1 cellular context compared by ENCODE assay signal in the genomic region with DNA sequence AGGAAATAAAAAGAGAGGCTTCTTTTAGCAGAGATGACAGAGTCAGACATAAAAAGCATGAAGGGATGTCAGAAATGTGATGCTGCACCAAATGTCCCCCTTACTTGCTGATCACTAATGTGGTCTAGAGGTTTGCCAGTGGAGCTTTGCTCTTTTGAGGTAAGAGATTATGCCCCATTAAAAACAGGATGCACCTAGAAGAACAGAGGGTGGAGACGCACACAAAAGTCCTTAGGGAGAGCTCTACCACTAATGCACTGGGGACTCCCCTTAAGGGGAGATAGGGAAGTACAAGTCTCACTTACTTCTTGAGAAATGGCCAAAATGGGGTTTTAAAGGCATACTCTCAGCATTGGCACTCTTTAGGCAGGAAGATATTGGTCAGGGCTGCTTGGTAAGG.
TF ChIP-seq lines count a peak whose summit lies in the region.

No MANE protein-coding gene starts in this region.

TF ChIP-seq in GM23338, 12 proteins besides CTCF, POLR2A, EP300 and RAD21:
- no peak for TF ChIP-seq POLR2AphosphoS5 (IDR thresholded peaks at IDR 0.05; ENCODE audit: low read depth)
- TF ChIP-seq, protein P1, sequence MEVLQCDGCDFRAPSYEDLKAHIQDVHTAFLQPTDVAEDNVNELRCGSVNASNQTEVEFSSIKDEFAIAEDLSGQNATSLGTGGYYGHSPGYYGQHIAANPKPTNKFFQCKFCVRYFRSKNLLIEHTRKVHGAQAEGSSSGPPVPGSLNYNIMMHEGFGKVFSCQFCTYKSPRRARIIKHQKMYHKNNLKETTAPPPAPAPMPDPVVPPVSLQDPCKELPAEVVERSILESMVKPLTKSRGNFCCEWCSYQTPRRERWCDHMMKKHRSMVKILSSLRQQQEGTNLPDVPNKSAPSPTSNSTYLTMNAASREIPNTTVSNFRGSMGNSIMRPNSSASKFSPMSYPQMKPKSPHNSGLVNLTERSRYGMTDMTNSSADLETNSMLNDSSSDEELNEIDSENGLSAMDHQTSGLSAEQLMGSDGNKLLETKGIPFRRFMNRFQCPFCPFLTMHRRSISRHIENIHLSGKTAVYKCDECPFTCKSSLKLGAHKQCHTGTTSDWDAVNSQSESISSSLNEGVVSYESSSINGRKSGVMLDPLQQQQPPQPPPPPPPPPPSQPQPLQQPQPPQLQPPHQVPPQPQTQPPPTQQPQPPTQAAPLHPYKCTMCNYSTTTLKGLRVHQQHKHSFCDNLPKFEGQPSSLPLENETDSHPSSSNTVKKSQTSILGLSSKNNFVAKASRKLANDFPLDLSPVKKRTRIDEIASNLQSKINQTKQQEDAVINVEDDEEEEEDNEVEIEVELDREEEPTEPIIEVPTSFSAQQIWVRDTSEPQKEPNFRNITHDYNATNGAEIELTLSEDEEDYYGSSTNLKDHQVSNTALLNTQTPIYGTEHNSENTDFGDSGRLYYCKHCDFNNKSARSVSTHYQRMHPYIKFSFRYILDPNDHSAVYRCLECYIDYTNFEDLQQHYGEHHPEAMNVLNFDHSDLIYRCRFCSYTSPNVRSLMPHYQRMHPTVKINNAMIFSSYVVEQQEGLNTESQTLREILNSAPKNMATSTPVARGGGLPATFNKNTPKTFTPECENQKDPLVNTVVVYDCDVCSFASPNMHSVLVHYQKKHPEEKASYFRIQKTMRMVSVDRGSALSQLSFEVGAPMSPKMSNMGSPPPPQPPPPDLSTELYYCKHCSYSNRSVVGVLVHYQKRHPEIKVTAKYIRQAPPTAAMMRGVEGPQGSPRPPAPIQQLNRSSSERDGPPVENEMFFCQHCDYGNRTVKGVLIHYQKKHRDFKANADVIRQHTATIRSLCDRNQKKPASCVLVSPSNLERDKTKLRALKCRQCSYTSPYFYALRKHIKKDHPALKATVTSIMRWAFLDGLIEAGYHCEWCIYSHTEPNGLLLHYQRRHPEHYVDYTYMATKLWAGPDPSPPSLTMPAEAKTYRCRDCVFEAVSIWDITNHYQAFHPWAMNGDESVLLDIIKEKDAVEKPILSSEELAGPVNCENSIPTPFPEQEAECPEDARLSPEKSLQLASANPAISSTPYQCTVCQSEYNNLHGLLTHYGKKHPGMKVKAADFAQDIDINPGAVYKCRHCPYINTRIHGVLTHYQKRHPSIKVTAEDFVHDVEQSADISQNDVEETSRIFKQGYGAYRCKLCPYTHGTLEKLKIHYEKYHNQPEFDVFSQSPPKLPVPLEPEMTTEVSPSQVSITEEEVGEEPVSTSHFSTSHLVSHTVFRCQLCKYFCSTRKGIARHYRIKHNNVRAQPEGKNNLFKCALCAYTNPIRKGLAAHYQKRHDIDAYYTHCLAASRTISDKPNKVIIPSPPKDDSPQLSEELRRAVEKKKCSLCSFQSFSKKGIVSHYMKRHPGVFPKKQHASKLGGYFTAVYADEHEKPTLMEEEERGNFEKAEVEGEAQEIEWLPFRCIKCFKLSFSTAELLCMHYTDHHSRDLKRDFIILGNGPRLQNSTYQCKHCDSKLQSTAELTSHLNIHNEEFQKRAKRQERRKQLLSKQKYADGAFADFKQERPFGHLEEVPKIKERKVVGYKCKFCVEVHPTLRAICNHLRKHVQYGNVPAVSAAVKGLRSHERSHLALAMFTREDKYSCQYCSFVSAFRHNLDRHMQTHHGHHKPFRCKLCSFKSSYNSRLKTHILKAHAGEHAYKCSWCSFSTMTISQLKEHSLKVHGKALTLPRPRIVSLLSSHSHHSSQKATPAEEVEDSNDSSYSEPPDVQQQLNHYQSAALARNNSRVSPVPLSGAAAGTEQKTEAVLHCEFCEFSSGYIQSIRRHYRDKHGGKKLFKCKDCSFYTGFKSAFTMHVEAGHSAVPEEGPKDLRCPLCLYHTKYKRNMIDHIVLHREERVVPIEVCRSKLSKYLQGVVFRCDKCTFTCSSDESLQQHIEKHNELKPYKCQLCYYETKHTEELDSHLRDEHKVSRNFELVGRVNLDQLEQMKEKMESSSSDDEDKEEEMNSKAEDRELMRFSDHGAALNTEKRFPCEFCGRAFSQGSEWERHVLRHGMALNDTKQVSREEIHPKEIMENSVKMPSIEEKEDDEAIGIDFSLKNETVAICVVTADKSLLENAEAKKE (CRISPR knock-in tag; IDR thresholded peaks at IDR 0.05) = no peak
